In genomic region chr13:28533049-28533436, GRCh38 we compare ENCODE assay signal across 1 cellular context.
TF ChIP-seq lines count a peak whose summit lies in the region.

No MANE protein-coding gene starts in this region.

TF ChIP-seq in K562, 482 proteins besides CTCF, POLR2A, EP300 and RAD21 (continued from another document):
- TF ChIP-seq ZNF740 (CRISPR knock-in tag; IDR thresholded peaks at IDR 0.05): no peak
- no peak for TF ChIP-seq ZNF740 (tag; IDR thresholded peaks at IDR 0.05)
- no peak for TF ChIP-seq PREB (CRISPR knock-in tag; IDR thresholded peaks at IDR 0.05)
- TF ChIP-seq, protein P1, sequence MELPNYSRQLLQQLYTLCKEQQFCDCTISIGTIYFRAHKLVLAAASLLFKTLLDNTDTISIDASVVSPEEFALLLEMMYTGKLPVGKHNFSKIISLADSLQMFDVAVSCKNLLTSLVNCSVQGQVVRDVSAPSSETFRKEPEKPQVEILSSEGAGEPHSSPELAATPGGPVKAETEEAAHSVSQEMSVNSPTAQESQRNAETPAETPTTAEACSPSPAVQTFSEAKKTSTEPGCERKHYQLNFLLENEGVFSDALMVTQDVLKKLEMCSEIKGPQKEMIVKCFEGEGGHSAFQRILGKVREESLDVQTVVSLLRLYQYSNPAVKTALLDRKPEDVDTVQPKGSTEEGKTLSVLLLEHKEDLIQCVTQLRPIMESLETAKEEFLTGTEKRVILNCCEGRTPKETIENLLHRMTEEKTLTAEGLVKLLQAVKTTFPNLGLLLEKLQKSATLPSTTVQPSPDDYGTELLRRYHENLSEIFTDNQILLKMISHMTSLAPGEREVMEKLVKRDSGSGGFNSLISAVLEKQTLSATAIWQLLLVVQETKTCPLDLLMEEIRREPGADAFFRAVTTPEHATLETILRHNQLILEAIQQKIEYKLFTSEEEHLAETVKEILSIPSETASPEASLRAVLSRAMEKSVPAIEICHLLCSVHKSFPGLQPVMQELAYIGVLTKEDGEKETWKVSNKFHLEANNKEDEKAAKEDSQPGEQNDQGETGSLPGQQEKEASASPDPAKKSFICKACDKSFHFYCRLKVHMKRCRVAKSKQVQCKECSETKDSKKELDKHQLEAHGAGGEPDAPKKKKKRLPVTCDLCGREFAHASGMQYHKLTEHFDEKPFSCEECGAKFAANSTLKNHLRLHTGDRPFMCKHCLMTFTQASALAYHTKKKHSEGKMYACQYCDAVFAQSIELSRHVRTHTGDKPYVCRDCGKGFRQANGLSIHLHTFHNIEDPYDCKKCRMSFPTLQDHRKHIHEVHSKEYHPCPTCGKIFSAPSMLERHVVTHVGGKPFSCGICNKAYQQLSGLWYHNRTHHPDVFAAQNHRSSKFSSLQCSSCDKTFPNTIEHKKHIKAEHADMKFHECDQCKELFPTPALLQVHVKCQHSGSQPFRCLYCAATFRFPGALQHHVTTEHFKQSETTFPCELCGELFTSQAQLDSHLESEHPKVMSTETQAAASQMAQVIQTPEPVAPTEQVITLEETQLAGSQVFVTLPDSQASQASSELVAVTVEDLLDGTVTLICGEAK (IDR thresholded peaks at IDR 0.05): 0 out of 2 replicates have a peak, but pooled peaks have one; percentile 34
- TF ChIP-seq, protein P1 (CRISPR knock-in tag; IDR thresholded peaks at IDR 0.05): no peak
- TF ChIP-seq, protein P2, sequence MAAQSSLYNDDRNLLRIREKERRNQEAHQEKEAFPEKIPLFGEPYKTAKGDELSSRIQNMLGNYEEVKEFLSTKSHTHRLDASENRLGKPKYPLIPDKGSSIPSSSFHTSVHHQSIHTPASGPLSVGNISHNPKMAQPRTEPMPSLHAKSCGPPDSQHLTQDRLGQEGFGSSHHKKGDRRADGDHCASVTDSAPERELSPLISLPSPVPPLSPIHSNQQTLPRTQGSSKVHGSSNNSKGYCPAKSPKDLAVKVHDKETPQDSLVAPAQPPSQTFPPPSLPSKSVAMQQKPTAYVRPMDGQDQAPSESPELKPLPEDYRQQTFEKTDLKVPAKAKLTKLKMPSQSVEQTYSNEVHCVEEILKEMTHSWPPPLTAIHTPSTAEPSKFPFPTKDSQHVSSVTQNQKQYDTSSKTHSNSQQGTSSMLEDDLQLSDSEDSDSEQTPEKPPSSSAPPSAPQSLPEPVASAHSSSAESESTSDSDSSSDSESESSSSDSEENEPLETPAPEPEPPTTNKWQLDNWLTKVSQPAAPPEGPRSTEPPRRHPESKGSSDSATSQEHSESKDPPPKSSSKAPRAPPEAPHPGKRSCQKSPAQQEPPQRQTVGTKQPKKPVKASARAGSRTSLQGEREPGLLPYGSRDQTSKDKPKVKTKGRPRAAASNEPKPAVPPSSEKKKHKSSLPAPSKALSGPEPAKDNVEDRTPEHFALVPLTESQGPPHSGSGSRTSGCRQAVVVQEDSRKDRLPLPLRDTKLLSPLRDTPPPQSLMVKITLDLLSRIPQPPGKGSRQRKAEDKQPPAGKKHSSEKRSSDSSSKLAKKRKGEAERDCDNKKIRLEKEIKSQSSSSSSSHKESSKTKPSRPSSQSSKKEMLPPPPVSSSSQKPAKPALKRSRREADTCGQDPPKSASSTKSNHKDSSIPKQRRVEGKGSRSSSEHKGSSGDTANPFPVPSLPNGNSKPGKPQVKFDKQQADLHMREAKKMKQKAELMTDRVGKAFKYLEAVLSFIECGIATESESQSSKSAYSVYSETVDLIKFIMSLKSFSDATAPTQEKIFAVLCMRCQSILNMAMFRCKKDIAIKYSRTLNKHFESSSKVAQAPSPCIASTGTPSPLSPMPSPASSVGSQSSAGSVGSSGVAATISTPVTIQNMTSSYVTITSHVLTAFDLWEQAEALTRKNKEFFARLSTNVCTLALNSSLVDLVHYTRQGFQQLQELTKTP (IDR thresholded peaks at IDR 0.05; ENCODE audit: low read depth in 1 of 2, partially characterized antibody in 2 of 2): no peak
- no peak for TF ChIP-seq PBX2 (CRISPR knock-in tag; IDR thresholded peaks at IDR 0.05; ENCODE audit: low read depth)
- no peak; the same call in 1 of the 2 replicates for TF ChIP-seq PBX2 (tag; conservative IDR thresholded peaks at IDR 0.05; ENCODE audit: low read depth)
- no peak for TF ChIP-seq SETDB1 (IDR thresholded peaks at IDR 0.05; ENCODE audit: low read length)
- TF ChIP-seq, protein P3, sequence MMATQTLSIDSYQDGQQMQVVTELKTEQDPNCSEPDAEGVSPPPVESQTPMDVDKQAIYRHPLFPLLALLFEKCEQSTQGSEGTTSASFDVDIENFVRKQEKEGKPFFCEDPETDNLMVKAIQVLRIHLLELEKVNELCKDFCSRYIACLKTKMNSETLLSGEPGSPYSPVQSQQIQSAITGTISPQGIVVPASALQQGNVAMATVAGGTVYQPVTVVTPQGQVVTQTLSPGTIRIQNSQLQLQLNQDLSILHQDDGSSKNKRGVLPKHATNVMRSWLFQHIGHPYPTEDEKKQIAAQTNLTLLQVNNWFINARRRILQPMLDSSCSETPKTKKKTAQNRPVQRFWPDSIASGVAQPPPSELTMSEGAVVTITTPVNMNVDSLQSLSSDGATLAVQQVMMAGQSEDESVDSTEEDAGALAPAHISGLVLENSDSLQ (IDR thresholded peaks at IDR 0.05): no peak
